Comparison of ENCODE assay signal across 23 cellular contexts in genomic region chr4:154989511-154989910, GRCh38.
"Had no signal": no experiment of that assay in that cellular context is flagged by ENCODE, and none has a peak within 500 bp of the region (broad histone marks: within the 10 kb centered on the region; RNA-seq: fewer than 3 reads in every experiment).

No MANE protein-coding gene starts in this region.

- ATAC-seq: gastroesophageal sphincter; psoas muscle; sciatic nerve; stimulated activated memory B cell treated with anti-CD40 and anti-IgM and Interleukin-4, amounts not matched to agents 10 μg/mL and 1 μg/mL and 100 μg/mL, for 72 hours had no signal

- H3K36me3 ChIP-seq: esophagus muscularis mucosa, gastroesophageal sphincter, left ventricle myocardium inferior, spleen, thoracic aorta, transverse colon had no signal

- H3K27me3 ChIP-seq: esophagus muscularis mucosa, gastroesophageal sphincter, spleen, transverse colon had no signal

- H3K9me3 Mint-ChIP-seq: naive B cell; nephron progenitor cell; stimulated activated memory B cell treated with anti-CD40 and anti-IgM and Interleukin-4, amounts not matched to agents 10 μg/mL and 1 μg/mL and 100 μg/mL, for 72 hours; stimulated activated naive CD8-positive, alpha-beta T cell treated with anti-CD3 and anti-CD28 coated beads, Interleukin-15, Interleukin-2, amounts not matched to agents 100 ng/mL and 50 ng/mL, for 24 hours had no signal

- H3K4me1 ChIP-seq: esophagus muscularis mucosa, gastroesophageal sphincter, left ventricle myocardium inferior, psoas muscle, spleen, transverse colon had no signal

- H3K4me3 ChIP-seq: esophagus muscularis mucosa, gastroesophageal sphincter, left ventricle myocardium inferior, lung, psoas muscle, spleen, thoracic aorta, transverse colon had no signal

- DNase-seq: effector memory CD4-positive, alpha-beta T cell; foreskin fibroblast; glutamatergic neuron; immature natural killer cell; left ventricle myocardium inferior; mesenchymal stem cell; naive B cell; nephron progenitor cell; psoas muscle; retina; spleen; stimulated activated CD4-positive, alpha-beta T cell treated with anti-CD3 and anti-CD28 coated beads, Interleukin-15, amount 100 ng/mL, for 24 hours; stimulated activated CD4-positive, alpha-beta T cell treated with anti-CD3 and anti-CD28 coated beads, Interleukin-1b, Interleukin-23, amount 100 ng/mL, for 48 hours; stimulated activated CD4-positive, alpha-beta T cell treated with anti-CD3 and anti-CD28 coated beads, Interleukin-4, amount 100 ng/mL, for 24 hours; transverse colon had no signal

- H3K27me3 Mint-ChIP-seq: naive B cell; stimulated activated memory B cell treated with anti-CD40 and anti-IgM and Interleukin-4, amounts not matched to agents 10 μg/mL and 1 μg/mL and 100 μg/mL, for 72 hours; stimulated activated naive CD8-positive, alpha-beta T cell treated with anti-CD3 and anti-CD28 coated beads, Interleukin-15, Interleukin-2, amounts not matched to agents 100 ng/mL and 50 ng/mL, for 24 hours had no signal

- H3K9me3 ChIP-seq: esophagus muscularis mucosa, gastroesophageal sphincter, left ventricle myocardium inferior, psoas muscle, spleen, thoracic aorta, transverse colon had no signal

- H3K27ac Mint-ChIP-seq: immature natural killer cell; naive B cell; nephron progenitor cell; stimulated activated memory B cell treated with anti-CD40 and anti-IgM and Interleukin-4, amounts not matched to agents 10 μg/mL and 1 μg/mL and 100 μg/mL, for 72 hours; stimulated activated naive CD8-positive, alpha-beta T cell treated with anti-CD3 and anti-CD28 coated beads, Interleukin-15, Interleukin-2, amounts not matched to agents 100 ng/mL and 50 ng/mL, for 24 hours had no signal

- H3K4me1 Mint-ChIP-seq: immature natural killer cell; naive B cell; nephron progenitor cell; stimulated activated memory B cell treated with anti-CD40 and anti-IgM and Interleukin-4, amounts not matched to agents 10 μg/mL and 1 μg/mL and 100 μg/mL, for 72 hours had no signal

- H3K4me3 Mint-ChIP-seq: immature natural killer cell; naive B cell; nephron progenitor cell; stimulated activated memory B cell treated with anti-CD40 and anti-IgM and Interleukin-4, amounts not matched to agents 10 μg/mL and 1 μg/mL and 100 μg/mL, for 72 hours; stimulated activated naive CD8-positive, alpha-beta T cell treated with anti-CD3 and anti-CD28 coated beads, Interleukin-15, Interleukin-2, amounts not matched to agents 100 ng/mL and 50 ng/mL, for 24 hours had no signal

- H3K27ac ChIP-seq: epithelial cell of prostate, esophagus muscularis mucosa, gastroesophageal sphincter, left ventricle myocardium inferior, psoas muscle, spleen, thoracic aorta, transverse colon had no signal

- H3K36me3 Mint-ChIP-seq: immature natural killer cell; naive B cell; stimulated activated memory B cell treated with anti-CD40 and anti-IgM and Interleukin-4, amounts not matched to agents 10 μg/mL and 1 μg/mL and 100 μg/mL, for 72 hours had no signal
